8 cellular contexts compared by ENCODE assay signal in genomic region chr10:79047875-79048638, GRCh38. TPM values are rescaled to one million over a fixed set of nuclear protein-coding genes. Genes with fewer than 3 reads are reported as not detected.
DNase-seq lines count a peak whose midpoint lies in the region; ATAC-seq and TF ChIP-seq lines count a peak whose summit lies in the region.

No MANE protein-coding gene starts in this region.

- ATAC-seq in stimulated activated naive CD8-positive, alpha-beta T cell treated with anti-CD3 and anti-CD28 coated beads, Interleukin-15, amount 100 ng/mL, for 72 hours = peak; percentile 75

- H3K9me3 Mint-ChIP-seq in immature natural killer cell = no peaks in the 10 kb centered on the region
- no peaks in the 10 kb centered on the region for H3K9me3 Mint-ChIP-seq in stimulated activated naive CD8-positive, alpha-beta T cell treated with anti-CD3 and anti-CD28 coated beads, Interleukin-15, amount 100 ng/mL, for 72 hours

- peak; percentile 49 for DNase-seq in activated CD4-positive, alpha-beta T cell treated with anti-CD3 and anti-CD28 coated beads, Interleukin-2, amount 50 U/mL, for 1 hour
- DNase-seq in immature natural killer cell = peak in 2 of 3 donors; percentile 38
- peak; percentile 43 to 53 for DNase-seq in stimulated activated naive CD8-positive, alpha-beta T cell treated with anti-CD3 and anti-CD28 coated beads, Interleukin-15, amount 100 ng/mL, for 72 hours
- DNase-seq in HT-29 (ENCODE audit: low spot score) = no peak
- DNase-seq in GM13976 (ENCODE audit: low spot score) = no peak
- no peak for DNase-seq in NCI-H2081 treated with DMSO at 0.1 percent for 48 hours (lab: John Stamatoyannopoulos, UW)
- DNase-seq in retina = no peak

- peak overlapping the region in 5 of 6 donors; percentile 2 to 87 (median 56) for H3K27ac Mint-ChIP-seq in immature natural killer cell
- H3K27ac Mint-ChIP-seq in stimulated activated naive CD8-positive, alpha-beta T cell treated with anti-CD3 and anti-CD28 coated beads, Interleukin-15, amount 100 ng/mL, for 72 hours = peak overlapping the region; percentile 93 to 98

- H3K36me3 ChIP-seq in KOPT-K1 (ENCODE audit: insufficient read depth, low read length) = no peaks in the 10 kb centered on the region

- in situ Hi-C loops in GM13976 (cut with MboI; ENCODE audit: low sequenced_read_pairs, unreplicated experiment) = no loop called here

- peak overlapping the region in 4 of 5 donors; percentile 39 to 68 (median 62) for H3K4me3 Mint-ChIP-seq in immature natural killer cell
- peak overlapping the region; percentile 72 to 81 for H3K4me3 Mint-ChIP-seq in stimulated activated naive CD8-positive, alpha-beta T cell treated with anti-CD3 and anti-CD28 coated beads, Interleukin-15, amount 100 ng/mL, for 72 hours

- H3K36me3 Mint-ChIP-seq in immature natural killer cell = no peaks in the 10 kb centered on the region

- TF ChIP-seq CTCF in GM13976 (IDR thresholded peaks at IDR 0.05; ENCODE audit: borderline replicate concordance, control extremely low read depth, extremely low read depth, insufficient read depth, missing control alignments) = no peak

- H3K9me3 ChIP-seq in KOPT-K1 (ENCODE audit: insufficient read depth, low read length, poor library complexity, severe bottlenecking) = no peaks in the 10 kb centered on the region

- H3K27me3 Mint-ChIP-seq in immature natural killer cell (ENCODE audit: low read depth in 3 of 3) = peaks cover 0 to 6% (median 3%) of the 10 kb centered on the region in 3 donors
- H3K27me3 Mint-ChIP-seq in stimulated activated naive CD8-positive, alpha-beta T cell treated with anti-CD3 and anti-CD28 coated beads, Interleukin-15, amount 100 ng/mL, for 72 hours = no peaks in the 10 kb centered on the region

- peak overlapping the region; percentile 98 for H3K27ac ChIP-seq in KOPT-K1 (ENCODE audit: low read depth, low read length, poor library complexity, severe bottlenecking)

- H3K4me1 Mint-ChIP-seq in immature natural killer cell = peaks cover 18 to 23% of the 10 kb centered on the region in 2 donors
- peaks cover 58% of the 10 kb centered on the region for H3K4me1 Mint-ChIP-seq in stimulated activated naive CD8-positive, alpha-beta T cell treated with anti-CD3 and anti-CD28 coated beads, Interleukin-15, amount 100 ng/mL, for 72 hours

RNA-seq across cellular contexts. Expression of gene ZMIZ1, which starts 20.7 kb away (rescaled TPM):
- 1 to 10 TPM; 1.2 to 9.5 (median 1.8) TPM for polyA plus RNA-seq in immature natural killer cell
- 21.0 and 27.5 TPM in 2 replicates for total RNA-seq in HT-29 (2014; rRNA removed; shearing (Covaris generic))

Comparison
In these comparisons a context has a peak if more than half of its experiments do, and no peak if none do; other contexts are left out.
1. DNase-seq: peak in activated CD4-positive, alpha-beta T cell treated with anti-CD3 and anti-CD28 coated beads, Interleukin-2, amount 50 U/mL, for 1 hour (single experiment), immature natural killer cell (2 of 3) and stimulated activated naive CD8-positive, alpha-beta T cell treated with anti-CD3 and anti-CD28 coated beads, Interleukin-15, amount 100 ng/mL, for 72 hours (2 of 2); none in HT-29 (single experiment), GM13976 (single experiment), NCI-H2081 treated with DMSO at 0.1 percent for 48 hours (single experiment) and retina (single experiment).